Comparison of ENCODE assay signal across 8 cellular contexts in genomic region chr1:59814180-59814900, GRCh38. TPM values are rescaled to one million over a fixed set of nuclear protein-coding genes. Genes with fewer than 3 reads are reported as not detected.
A peak's percentile ranks its signal among the peaks of the same experiment; 100 is the strongest.
DNase-seq lines count a peak whose midpoint lies in the region; ATAC-seq and TF ChIP-seq lines count a peak whose summit lies in the region.

No MANE protein-coding gene starts in this region.

- WGBS in adrenal gland, 4 donors = 7 to 20% (median 13%) methylated on average over 15 to 50 of the region's 50 CpGs

- H3K27me3 ChIP-seq in adrenal gland = no peaks in the 10 kb centered on the region

- H3K4me3 ChIP-seq in adrenal gland = peak overlapping the region in 2 of 4 donors; percentile 46 to 61

- TF ChIP-seq CTCF in adrenal gland (IDR thresholded peaks at IDR 0.05) = peak in 2 of 6 experiments; percentile 6 to 14

- peak overlapping the region in 3 of 5 donors; percentile 41 to 58 (median 56) for H3K27ac ChIP-seq in adrenal gland

- intact Hi-C loops in adrenal gland (cut with DNase I) = no loop called here
- intact Hi-C loops in sciatic nerve (cut with DNase I) = no loop called here

- TF ChIP-seq POLR2A in adrenal gland (IDR thresholded peaks at IDR 0.05) = peak in 1 of 2 donors; percentile 61

- H3K36me3 ChIP-seq in adrenal gland (replicated peaks in 1 of 2) = no peaks in the 10 kb centered on the region

- peak; percentile 96 for ATAC-seq in GM21529 (IDR thresholded peaks at IDR 0.05; ENCODE audit: unreplicated experiment)
- peak; percentile 70 for ATAC-seq in sciatic nerve

- DNase-seq in DMS 273 treated with DMSO at 0.1 percent for 48 hours (lab: John Stamatoyannopoulos, UW) (peak; percentile 94), M059J (ENCODE audit: low read depth) (peak; percentile 57), SW 1271 (lab: John Stamatoyannopoulos, UW) (peak; percentile 20 to 65), adrenal gland (peak; percentile 90 to 96 (median 93)), iPS DF 19.7 (ENCODE audit: low read depth, low spot score) (peak; percentile 95), sciatic nerve (ENCODE audit: low spot score) (peak; percentile 56), NOMO-1 (lab: John Stamatoyannopoulos, UW; ENCODE audit: unreplicated experiment in 2 of 2) (no peak)

- H3K9me3 ChIP-seq in adrenal gland (replicated peaks in 1 of 3) = no peaks in the 10 kb centered on the region

- H3K4me1 ChIP-seq in adrenal gland (replicated peaks in 1 of 2) = peaks cover 21 to 31% of the 10 kb centered on the region in 2 donors

RNA-seq across cellular contexts. Expression of gene HOOK1, which starts 0.4 kb away (rescaled TPM):
- 0.07 TPM in 1 of 2 replicates, not detected in the other for total RNA-seq in M059J (2014; rRNA removed; shearing (Covaris generic))
- total RNA-seq in adrenal gland (10 to 100 TPM in 4 of 8 donors, 1 to 10 TPM in 4; 3.3 to 23.9 (median 10.9) TPM), sciatic nerve (0.53 TPM)
- polyA plus RNA-seq in adrenal gland = 1 to 10 TPM; 3.6 to 9.3 (median 8.1) TPM

Comparison
In these comparisons a context has a peak if more than half of its experiments do, and no peak if none do; other contexts are left out.
1. DNase-seq: peak in DMS 273 treated with DMSO at 0.1 percent for 48 hours (single experiment), M059J (single experiment), SW 1271 (2 of 2), adrenal gland (7 of 7), iPS DF 19.7 (single experiment) and sciatic nerve (single experiment); none in NOMO-1 (0 of 2).